ENCODE assay signal across 1 cellular context in genomic region chr2:134310450-134311079, GRCh38.
TF ChIP-seq lines count a peak whose summit lies in the region.

No MANE protein-coding gene starts in this region.

TF ChIP-seq in Ishikawa, 13 proteins besides CTCF, POLR2A, EP300 and RAD21 (continued from another document):
- TF ChIP-seq, protein P1, sequence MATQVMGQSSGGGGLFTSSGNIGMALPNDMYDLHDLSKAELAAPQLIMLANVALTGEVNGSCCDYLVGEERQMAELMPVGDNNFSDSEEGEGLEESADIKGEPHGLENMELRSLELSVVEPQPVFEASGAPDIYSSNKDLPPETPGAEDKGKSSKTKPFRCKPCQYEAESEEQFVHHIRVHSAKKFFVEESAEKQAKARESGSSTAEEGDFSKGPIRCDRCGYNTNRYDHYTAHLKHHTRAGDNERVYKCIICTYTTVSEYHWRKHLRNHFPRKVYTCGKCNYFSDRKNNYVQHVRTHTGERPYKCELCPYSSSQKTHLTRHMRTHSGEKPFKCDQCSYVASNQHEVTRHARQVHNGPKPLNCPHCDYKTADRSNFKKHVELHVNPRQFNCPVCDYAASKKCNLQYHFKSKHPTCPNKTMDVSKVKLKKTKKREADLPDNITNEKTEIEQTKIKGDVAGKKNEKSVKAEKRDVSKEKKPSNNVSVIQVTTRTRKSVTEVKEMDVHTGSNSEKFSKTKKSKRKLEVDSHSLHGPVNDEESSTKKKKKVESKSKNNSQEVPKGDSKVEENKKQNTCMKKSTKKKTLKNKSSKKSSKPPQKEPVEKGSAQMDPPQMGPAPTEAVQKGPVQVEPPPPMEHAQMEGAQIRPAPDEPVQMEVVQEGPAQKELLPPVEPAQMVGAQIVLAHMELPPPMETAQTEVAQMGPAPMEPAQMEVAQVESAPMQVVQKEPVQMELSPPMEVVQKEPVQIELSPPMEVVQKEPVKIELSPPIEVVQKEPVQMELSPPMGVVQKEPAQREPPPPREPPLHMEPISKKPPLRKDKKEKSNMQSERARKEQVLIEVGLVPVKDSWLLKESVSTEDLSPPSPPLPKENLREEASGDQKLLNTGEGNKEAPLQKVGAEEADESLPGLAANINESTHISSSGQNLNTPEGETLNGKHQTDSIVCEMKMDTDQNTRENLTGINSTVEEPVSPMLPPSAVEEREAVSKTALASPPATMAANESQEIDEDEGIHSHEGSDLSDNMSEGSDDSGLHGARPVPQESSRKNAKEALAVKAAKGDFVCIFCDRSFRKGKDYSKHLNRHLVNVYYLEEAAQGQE (IDR thresholded peaks at IDR 0.05; ENCODE audit: low read depth), result no peak
- peak; percentile 72 for TF ChIP-seq NFIC (IDR thresholded peaks at IDR 0.05)
TF ChIP-seq in Ishikawa: peak in this region for 5.
